In genomic region chr10:72702868-72703581, GRCh38 we compare ENCODE assay signal across 3 cellular contexts.
TF ChIP-seq lines count a peak whose summit lies in the region.

No MANE protein-coding gene starts in this region.

TF ChIP-seq in SK-N-SH treated with all-trans-retinoic acid at 6 μM for 48 hours, 23 proteins besides CTCF, POLR2A, EP300 and RAD21 (continued from another document and continues in another):
- TF ChIP-seq CSRNP3 (CRISPR knock-in tag; IDR thresholded peaks at IDR 0.05) (no peak), ESRRG (CRISPR knock-in tag; IDR thresholded peaks at IDR 0.05) (no peak), CSDC2 (CRISPR knock-in tag; IDR thresholded peaks at IDR 0.05) (no peak), ZNF565 (CRISPR knock-in tag; conservative IDR thresholded peaks at IDR 0.05; ENCODE audit: low read depth) (no peak), TSHZ2 (CRISPR knock-in tag; IDR thresholded peaks at IDR 0.05) (no peak), RARB (CRISPR knock-in tag; IDR thresholded peaks at IDR 0.05) (no peak), TOX (CRISPR knock-in tag; IDR thresholded peaks at IDR 0.05; ENCODE audit: borderline replicate concordance) (no peak), ZFP3 (CRISPR knock-in tag; IDR thresholded peaks at IDR 0.05) (no peak), POU6F1 (CRISPR knock-in tag; IDR thresholded peaks at IDR 0.05; ENCODE audit: borderline replicate concordance, low read depth) (no peak), BACH2 (CRISPR knock-in tag; IDR thresholded peaks at IDR 0.05; ENCODE audit: borderline replicate concordance) (no peak), ZNF70 (CRISPR knock-in tag; IDR thresholded peaks at IDR 0.05) (no peak)

TF ChIP-seq in SK-N-SH, 30 proteins besides CTCF, POLR2A, EP300 and RAD21 (continued from another document):
- no peak for TF ChIP-seq ZBTB33 (IDR thresholded peaks at IDR 0.05; ENCODE audit: borderline replicate concordance, low read depth)
- TF ChIP-seq FOSL2 (IDR thresholded peaks at IDR 0.05; ENCODE audit: borderline replicate concordance, low read depth), result no peak
- TF ChIP-seq IRF3 (IDR thresholded peaks at IDR 0.05; ENCODE audit: low read depth, low read length), result no peak
- no peak for TF ChIP-seq USF1 (IDR thresholded peaks at IDR 0.05; ENCODE audit: borderline replicate concordance, low read depth)
- TF ChIP-seq POLR2AphosphoS5 (IDR thresholded peaks at IDR 0.05; ENCODE audit: low read depth, low read length), result no peak

TF ChIP-seq in K562, 482 proteins besides CTCF, POLR2A, EP300 and RAD21 (continued from another document):
- TF ChIP-seq ZNF316 (IDR thresholded peaks at IDR 0.05) (peak; percentile 38), NFATC3 (IDR thresholded peaks at IDR 0.05) (no peak), ZNF830 (CRISPR knock-in tag; IDR thresholded peaks at IDR 0.05) (no peak), C11orf30 (IDR thresholded peaks at IDR 0.05; ENCODE audit: low read depth) (peak; percentile 47; the same call in 1 of the 2 replicates)
TF ChIP-seq in K562: peak in this region for 2.
